Comparison of ENCODE assay signal across 17 cellular contexts in genomic region chr7:123348700-123349099, GRCh38.
DNase-seq lines count a peak whose midpoint lies in the region; ATAC-seq, FAIRE-seq and TF ChIP-seq lines count a peak whose summit lies in the region.
"Had no signal": no experiment of that assay in that cellular context is flagged by ENCODE, and none has a peak within 500 bp of the region (broad histone marks: within the 10 kb centered on the region; RNA-seq: fewer than 3 reads in every experiment).

No MANE protein-coding gene starts in this region.

- H3K27ac Mint-ChIP-seq in neural progenitor cell = no peak overlapping the region
- H3K27ac Mint-ChIP-seq in MCF 10A (ENCODE audit: low read depth, unreplicated experiment) = no peak overlapping the region
- H3K27ac Mint-ChIP-seq: CD14-positive monocyte; CD8-positive, alpha-beta T cell; HFFc6 had no signal

- H3K4me1 Mint-ChIP-seq in neural progenitor cell (peaks cover 8% of the 10 kb centered on the region), MCF 10A (ENCODE audit: insufficient read depth, unreplicated experiment) (no peaks in the 10 kb centered on the region)
- H3K4me1 Mint-ChIP-seq: CD14-positive monocyte had no signal

- no peaks in the 10 kb centered on the region for H3K9me3 ChIP-seq in H1 (ENCODE audit: insufficient read depth in 2 of 2, low read depth in 1 of 2, low read length in 1 of 2)
- no peaks in the 10 kb centered on the region for H3K9me3 ChIP-seq in neural progenitor cell (ENCODE audit: low read depth)
- H3K9me3 ChIP-seq: A549 had no signal

- no peaks in the 10 kb centered on the region for H3K79me1 ChIP-seq in H1 (ENCODE audit: low read depth, low read length)

- CTCF ChIA-PET in H1 (lab: Charles Lee; ENCODE audit: partially characterized antibody) (no interaction called here), MCF 10A (lab: Yijun Ruan, JAX) (no interaction called here)

- no TSS peak for BruUV-seq in MCF 10A (replicated peaks; lab: Mats Ljungman, UMichigan)

- TF ChIP-seq CTCF in H1 (IDR thresholded peaks at IDR 0.05; ENCODE audit: control extremely low read depth in 1 of 3, insufficient read depth in 1 of 3, low read depth in 1 of 3, low read length in 3 of 3) (no peak), neural progenitor cell (IDR thresholded peaks at IDR 0.05) (no peak), MCF 10A (IDR thresholded peaks at IDR 0.05; ENCODE audit: unreplicated experiment) (no peak)

- H3K36me3 Mint-ChIP-seq in neural progenitor cell (no peaks in the 10 kb centered on the region), MCF 10A (ENCODE audit: insufficient read depth, unreplicated experiment) (no peaks in the 10 kb centered on the region)
- H3K36me3 Mint-ChIP-seq: CD14-positive monocyte; CD8-positive, alpha-beta T cell had no signal

- no peak overlapping the region for H3K18ac ChIP-seq in H1 (ENCODE audit: extremely low read depth, low read length)

- H2AK5ac ChIP-seq in H1 (ENCODE audit: low read depth, low read length) = no peak overlapping the region

- no peak overlapping the region for H2BK20ac ChIP-seq in H1 (ENCODE audit: low read length)

- H3K4me2 ChIP-seq in H1 (ENCODE audit: insufficient read depth in 1 of 2, low read depth in 2 of 2, low read length in 2 of 2) = no peak overlapping the region
- no peak overlapping the region for H3K4me2 ChIP-seq in neural progenitor cell
- H3K4me2 ChIP-seq: A549 had no signal

- H4K5ac ChIP-seq in H1 (ENCODE audit: insufficient read length, low read depth, low read length) = no peak overlapping the region

- H4K20me1 ChIP-seq in H1 (replicated peaks in 1 of 2; ENCODE audit: control insufficient read depth in 1 of 2, insufficient read depth in 2 of 2, low read length in 2 of 2) = no peaks in the 10 kb centered on the region
- no peaks in the 10 kb centered on the region for H4K20me1 ChIP-seq in neural progenitor cell (ENCODE audit: low read depth)

- TF ChIP-seq POLR2A in H1 (IDR thresholded peaks at IDR 0.05; ENCODE audit: control extremely low read depth in 1 of 2, low read depth in 2 of 2, low read length in 2 of 2) = no peak

- H3K36me3 ChIP-seq in H1 (ENCODE audit: control insufficient read depth in 2 of 4, insufficient read depth in 4 of 4, low read length in 3 of 4) = no peaks in the 10 kb centered on the region
- no peaks in the 10 kb centered on the region for H3K36me3 ChIP-seq in neural progenitor cell

- no peak overlapping the region for H4K8ac ChIP-seq in H1 (ENCODE audit: extremely low read depth, insufficient read depth, low read length)

- H2BK5ac ChIP-seq in H1 (ENCODE audit: low read depth, low read length) = no peak overlapping the region

- H3K79me2 ChIP-seq in H1 (ENCODE audit: control insufficient read depth in 1 of 2, insufficient read depth in 2 of 2, low read length in 2 of 2) (no peaks in the 10 kb centered on the region), neural progenitor cell (ENCODE audit: low read depth) (no peaks in the 10 kb centered on the region)

- no peak for TF ChIP-seq RAD21 in H1 (IDR thresholded peaks at IDR 0.05 in 1 of 2, conservative IDR thresholded peaks at IDR 0.05 in 1 of 2; ENCODE audit: low read depth in 2 of 2, low read length in 2 of 2)

- H3K4ac ChIP-seq in H1 (replicated peaks; ENCODE audit: insufficient read length, low read depth, low read length) = no peak overlapping the region

- DNase-seq in H1 (ENCODE audit: low read depth in 1 of 2, low spot score in 2 of 2) (no peak), kidney glomerular epithelial cell (lab: John Stamatoyannopoulos, UW) (peak; percentile 35), neural progenitor cell (ENCODE audit: low spot score) (no peak), NCI-H774 (lab: John Stamatoyannopoulos, UW) (no peak), DMS153 treated with DMSO at 0.1 percent for 48 hours (lab: John Stamatoyannopoulos, UW; ENCODE audit: unreplicated experiment) (no peak), MCF 10A (ENCODE audit: unreplicated experiment) (no peak)
- DNase-seq: CD8-positive, alpha-beta T cell; COR-L47; DMS53; GF-D8; HCEC 1CT; HFFc6 had no signal

- H3K14ac ChIP-seq in H1 (ENCODE audit: insufficient read length) = no peak overlapping the region

- no peak overlapping the region for H3K4me3 ChIP-seq in H1 (ENCODE audit: extremely low read depth in 1 of 4, insufficient read depth in 2 of 4, low read depth in 3 of 4, low read length in 4 of 4)
- no peak overlapping the region for H3K4me3 ChIP-seq in neural progenitor cell
- H3K4me3 ChIP-seq: A549 had no signal

- H3K27me3 Mint-ChIP-seq in neural progenitor cell (ENCODE audit: insufficient read depth, low read depth) (no peaks in the 10 kb centered on the region), MCF 10A (ENCODE audit: insufficient read depth, unreplicated experiment) (peaks cover 22% of the 10 kb centered on the region)

- H3K27ac ChIP-seq in H1 (ENCODE audit: low read depth, low read length) = no peak overlapping the region
- H3K27ac ChIP-seq in neural progenitor cell = no peak overlapping the region
- H3K27ac ChIP-seq: A549, HL-60 had no signal

- no peak overlapping the region for H2BK120ac ChIP-seq in H1 (replicated peaks; ENCODE audit: low read depth, low read length)

- H3K27me3 ChIP-seq in H1 (replicated peaks in 1 of 4; ENCODE audit: control insufficient read depth in 3 of 4, extremely low read depth in 1 of 4, insufficient read depth in 3 of 4, low read length in 3 of 4) = peaks cover 0 to 1% (median 0%) of the 10 kb centered on the region in 4 experiments; a peak in 1 of 7 replicates
- H3K27me3 ChIP-seq in neural progenitor cell = no peaks in the 10 kb centered on the region

- no peaks in the 10 kb centered on the region for H3K23me2 ChIP-seq in H1 (ENCODE audit: low read depth, low read length)

- intact Hi-C loops in MCF 10A (cut with micrococcal nuclease) = no loop called here

- H3K4me1 ChIP-seq in H1 (replicated peaks in 1 of 4; ENCODE audit: control insufficient read depth in 3 of 4, insufficient read depth in 4 of 4, low read length in 3 of 4) (no peaks in the 10 kb centered on the region), neural progenitor cell (peaks cover 4% of the 10 kb centered on the region)
- H3K4me1 ChIP-seq: A549 had no signal

- H3K9ac ChIP-seq in H1 (replicated peaks in 1 of 4; ENCODE audit: extremely low read depth in 1 of 4, low read depth in 3 of 4, low read length in 3 of 4) = no peak overlapping the region
- no peak overlapping the region for H3K9ac ChIP-seq in neural progenitor cell

- H3F3A ChIP-seq in neural progenitor cell (ENCODE audit: low read depth) = no peaks in the 10 kb centered on the region

- no peaks in the 10 kb centered on the region for H3K9me3 Mint-ChIP-seq in neural progenitor cell
- H3K9me3 Mint-ChIP-seq in MCF 10A (ENCODE audit: unreplicated experiment) = no peaks in the 10 kb centered on the region
- H3K9me3 Mint-ChIP-seq: CD8-positive, alpha-beta T cell had no signal

- POLR2A ChIA-PET in H1 (lab: Charles Lee; ENCODE audit: partially characterized antibody) (no interaction called here), MCF 10A (lab: Yijun Ruan, JAX) (no interaction called here)

- TF ChIP-seq EP300 in H1 (IDR thresholded peaks at IDR 0.05; ENCODE audit: borderline replicate concordance in 1 of 2, low read depth in 2 of 2, low read length in 2 of 2) = no peak

- ATAC-seq in HG02852 (IDR thresholded peaks at IDR 0.05; ENCODE audit: unreplicated experiment) = no peak
- ATAC-seq: A549; CD8-positive, alpha-beta T cell had no signal

- FAIRE-seq in H1 (lab: Jason Lieb, UNC) = no peak
- FAIRE-seq: A549, GM19239 had no signal

- no peak overlapping the region for H4K91ac ChIP-seq in H1 (replicated peaks; ENCODE audit: insufficient read length, low read length)

- H2AFZ ChIP-seq in H1 (ENCODE audit: low read length) (peak overlapping the region; percentile 24; the same call in 1 of the 2 replicates), neural progenitor cell (replicated peaks) (peak overlapping the region; percentile 79)

- no peak overlapping the region for H3K4me3 Mint-ChIP-seq in neural progenitor cell
- no peak overlapping the region for H3K4me3 Mint-ChIP-seq in MCF 10A (ENCODE audit: unreplicated experiment)
- H3K4me3 Mint-ChIP-seq: CD14-positive monocyte; CD8-positive, alpha-beta T cell; HFFc6 had no signal

- H2BK15ac ChIP-seq in H1 (ENCODE audit: low read length) = no peak overlapping the region

- 82% methylated on average over 2 of the region's 2 CpGs; no CpG with 5 or more reads in 1 of the 2 experiments for WGBS in H1 (ENCODE audit: extremely low coverage in 1 of 2, insufficient coverage in 1 of 2, insufficient read length in 1 of 2, insufficient replicate concordance in 2 of 2, low coverage in 1 of 2, low lambda C conversion rate in 2 of 2, missing lambda C conversion rate in 1 of 2), 2 experiments

- H2BK12ac ChIP-seq in H1 (ENCODE audit: low read depth, low read length) = no peak overlapping the region

- H3K56ac ChIP-seq in H1 (replicated peaks; ENCODE audit: insufficient read length, low read depth, low read length) = no peak overlapping the region

- no peak overlapping the region for H3K23ac ChIP-seq in H1 (ENCODE audit: insufficient read length)

TF ChIP-seq in H1, 55 proteins besides CTCF, POLR2A, EP300 and RAD21:
- TF ChIP-seq RFX5 (IDR thresholded peaks at IDR 0.05; ENCODE audit: borderline replicate concordance, low read depth, low read length) = no peak
- TF ChIP-seq JUN (IDR thresholded peaks at IDR 0.05; ENCODE audit: low read depth, low read length) = no peak
- no peak for TF ChIP-seq SIX5 (IDR thresholded peaks at IDR 0.05; ENCODE audit: low read depth, low read length)
- no peak for TF ChIP-seq SIRT6 (IDR thresholded peaks at IDR 0.05; ENCODE audit: low read length)
- TF ChIP-seq FOSL1 (IDR thresholded peaks at IDR 0.05; ENCODE audit: insufficient read depth, low read depth, low read length) = no peak
- no peak for TF ChIP-seq HDAC6 (IDR thresholded peaks at IDR 0.05; ENCODE audit: low read depth, low read length)
- TF ChIP-seq ATF2 (IDR thresholded peaks at IDR 0.05; ENCODE audit: low read length) = no peak
- TF ChIP-seq CTBP2 (IDR thresholded peaks at IDR 0.05; ENCODE audit: borderline replicate concordance, insufficient read depth, insufficient read length, low read length) = no peak
- TF ChIP-seq KDM1A (IDR thresholded peaks at IDR 0.05; ENCODE audit: borderline replicate concordance, low read length) = no peak
- TF ChIP-seq EZH2 (IDR thresholded peaks at IDR 0.05; ENCODE audit: low read depth, low read length, severe bottlenecking) = no peak
